9 cellular contexts compared by ENCODE assay signal in genomic region chr17:65163990-65164495, GRCh38. TPM values are rescaled to one million over a fixed set of nuclear protein-coding genes. Genes with fewer than 3 reads are reported as not detected.
DNase-seq lines count a peak whose midpoint lies in the region; ATAC-seq, FAIRE-seq and TF ChIP-seq lines count a peak whose summit lies in the region.
"Had no signal": no experiment of that assay in that cellular context is flagged by ENCODE, and none has a peak within 500 bp of the region (broad histone marks: within the 10 kb centered on the region; RNA-seq: fewer than 3 reads in every experiment).

No MANE protein-coding gene starts in this region.

- H3K4me3 Mint-ChIP-seq in neural progenitor cell: no peak overlapping the region

- DNase-seq in AG20443 (ENCODE audit: low spot score) (peak; percentile 60), GM19239 (ENCODE audit: insufficient read length, low spot score) (no peak), T-helper 9 cell (peak; percentile 14), NCI-H446 (lab: John Stamatoyannopoulos, UW) (no peak), neural progenitor cell (ENCODE audit: low spot score) (no peak)
- peak; percentile 19 for DNase-seq in effector CD4-positive, alpha-beta T cell
- DNase-seq in stimulated activated CD8-positive, alpha-beta memory T cell treated with anti-CD3 and anti-CD28 coated beads, Interleukin-4, amount 100 ng/mL, for 48 hours: peak; percentile 64

- H3K79me2 ChIP-seq in neural progenitor cell (ENCODE audit: low read depth): no peaks in the 10 kb centered on the region

- no peaks in the 10 kb centered on the region for H3K36me3 ChIP-seq in neural progenitor cell
- H3K36me3 ChIP-seq: cardiac muscle cell had no signal

- H3K27me3 Mint-ChIP-seq in neural progenitor cell (ENCODE audit: insufficient read depth, low read depth): peaks cover 12% of the 10 kb centered on the region

- no peak overlapping the region for H2AFZ ChIP-seq in neural progenitor cell (replicated peaks)

- H3K9ac ChIP-seq in neural progenitor cell: no peak overlapping the region

- no peak for TF ChIP-seq CTCF in neural progenitor cell (IDR thresholded peaks at IDR 0.05)

- no peak overlapping the region for H3K27ac ChIP-seq in neural progenitor cell
- H3K27ac ChIP-seq: cardiac muscle cell had no signal

- no peak overlapping the region for H3K4me2 ChIP-seq in neural progenitor cell

- H3K27ac Mint-ChIP-seq in neural progenitor cell: no peak overlapping the region

- ATAC-seq in HG03135 (IDR thresholded peaks at IDR 0.05; ENCODE audit: unreplicated experiment): peak; percentile 92

- H3K36me3 Mint-ChIP-seq in neural progenitor cell: no peaks in the 10 kb centered on the region

- peaks cover 10% of the 10 kb centered on the region for H3K4me1 Mint-ChIP-seq in neural progenitor cell

- peak; percentile 95 for FAIRE-seq in GM19239 (lab: Jason Lieb, UNC)

- H3F3A ChIP-seq in neural progenitor cell (ENCODE audit: low read depth): no peaks in the 10 kb centered on the region

- no peak overlapping the region for H3K4me3 ChIP-seq in neural progenitor cell
- H3K4me3 ChIP-seq: cardiac muscle cell had no signal

- no peaks in the 10 kb centered on the region for H4K20me1 ChIP-seq in neural progenitor cell (ENCODE audit: low read depth)

- no peaks in the 10 kb centered on the region for H3K27me3 ChIP-seq in neural progenitor cell
- H3K27me3 ChIP-seq: cardiac muscle cell had no signal

- no peaks in the 10 kb centered on the region for H3K9me3 Mint-ChIP-seq in neural progenitor cell

- H3K9me3 ChIP-seq in neural progenitor cell (ENCODE audit: low read depth): no peaks in the 10 kb centered on the region

- H3K4me1 ChIP-seq in neural progenitor cell: no peaks in the 10 kb centered on the region

RNA-seq across cellular contexts. Expression of gene RGS9, which starts 26.9 kb away (rescaled TPM):
- total RNA-seq in neural progenitor cell (ENCODE audit: low replicate concordance): 3.6 and 7.9 TPM in 2 replicates

Comparison
In these comparisons a context has a peak if more than half of its experiments do, and no peak if none do; other contexts are left out.
1. DNase-seq: peak in AG20443 (single experiment), T-helper 9 cell (single experiment), effector CD4-positive, alpha-beta T cell (single experiment) and stimulated activated CD8-positive, alpha-beta memory T cell treated with anti-CD3 and anti-CD28 coated beads, Interleukin-4, amount 100 ng/mL, for 48 hours (single experiment); none in GM19239 (single experiment), NCI-H446 (0 of 2) and neural progenitor cell (single experiment).